ENCODE assay signal across 11 cellular contexts in genomic region chr21:15001773-15002647, GRCh38.
DNase-seq lines count a peak whose midpoint lies in the region; ATAC-seq and TF ChIP-seq lines count a peak whose summit lies in the region.
"Had no signal": no experiment of that assay in that cellular context is flagged by ENCODE, and none has a peak within 500 bp of the region (broad histone marks: within the 10 kb centered on the region; RNA-seq: fewer than 3 reads in every experiment).

No MANE protein-coding gene starts in this region.

- H4K20me1 ChIP-seq in OCI-LY7 (ENCODE audit: insufficient read depth, low read length), result no peaks in the 10 kb centered on the region

- TF ChIP-seq CTCF in A673 (conservative IDR thresholded peaks at IDR 0.05; ENCODE audit: low read depth, low read length) (no peak), OCI-LY7 (conservative IDR thresholded peaks at IDR 0.05; ENCODE audit: low read length) (no peak)

- H3K9me3 ChIP-seq in A673 (ENCODE audit: low read depth, low read length, poor library complexity, severe bottlenecking) (no peaks in the 10 kb centered on the region), OCI-LY7 (ENCODE audit: low read length) (no peaks in the 10 kb centered on the region)

- H3K9me2 ChIP-seq in OCI-LY7 (ENCODE audit: insufficient read depth, low read length), result no peaks in the 10 kb centered on the region

- CTCF ChIA-PET in A673 (lab: Charles Lee) (no interaction called here), OCI-LY7 (lab: Charles Lee; ENCODE audit: unreplicated experiment) (no interaction called here)

- no peak overlapping the region for H3K4me2 ChIP-seq in OCI-LY7 (ENCODE audit: low read length)
- H3K4me2 ChIP-seq: neural progenitor cell had no signal

- no peaks in the 10 kb centered on the region for H3K79me2 ChIP-seq in OCI-LY7 (ENCODE audit: insufficient read depth, low read depth, low read length)

- ATAC-seq in GM19023 (IDR thresholded peaks at IDR 0.05; ENCODE audit: unreplicated experiment), result peak; percentile 88
- peak; percentile 89 for ATAC-seq in HG02798 (IDR thresholded peaks at IDR 0.05; ENCODE audit: poor library complexity, unreplicated experiment)
- ATAC-seq in HG02840 (IDR thresholded peaks at IDR 0.05; ENCODE audit: low FRiP score, unreplicated experiment), result no peak

- POLR2A ChIA-PET in A673 (lab: Charles Lee; ENCODE audit: low non-redundant PET) (no interaction called here), OCI-LY7 (lab: Charles Lee) (interaction anchor here (0.7 to 1.1 kb wide), 2 partner anchors 11 to 23 kb away, joined by 3 read pairs; no protein-coding TSS in a partner anchor)

- H3K4me1 ChIP-seq in A673 (ENCODE audit: insufficient read depth, low read length, poor library complexity, severe bottlenecking), result no peaks in the 10 kb centered on the region
- H3K4me1 ChIP-seq in OCI-LY7 (ENCODE audit: insufficient read depth, low read length, poor library complexity, severe bottlenecking), result no peaks in the 10 kb centered on the region

- intact Hi-C loops in A673 (cut with micrococcal nuclease; ENCODE audit: unreplicated experiment) (no loop called here), OCI-LY7 (cut with micrococcal nuclease; ENCODE audit: unreplicated experiment) (no loop called here)

- no peaks in the 10 kb centered on the region for H3K36me3 ChIP-seq in A673 (ENCODE audit: insufficient read depth, low read length, poor library complexity, severe bottlenecking)
- no peaks in the 10 kb centered on the region for H3K36me3 ChIP-seq in OCI-LY7 (ENCODE audit: insufficient read depth, low read length)
- H3K36me3 ChIP-seq: neural progenitor cell had no signal

- H2AFZ ChIP-seq in OCI-LY7 (ENCODE audit: low read length), result no peak overlapping the region
- H2AFZ ChIP-seq: neural progenitor cell had no signal

- H3K27ac ChIP-seq in A673 (ENCODE audit: low read depth, low read length, poor library complexity, severe bottlenecking) (no peak overlapping the region), OCI-LY7 (ENCODE audit: low read depth, low read length, poor library complexity, severe bottlenecking) (no peak overlapping the region)
- H3K27ac ChIP-seq: neural progenitor cell had no signal

- DNase-seq in NCI-H1930 (lab: John Stamatoyannopoulos, UW) (peak; percentile 26 to 27), retina (peak; percentile 48), AML-193 (lab: John Stamatoyannopoulos, UW) (no peak), A673 (ENCODE audit: low spot score) (no peak), OCI-LY7 (ENCODE audit: low spot score) (no peak)
- DNase-seq: activated naive CD4-positive, alpha-beta T cell; MM.1S had no signal

- no peaks in the 10 kb centered on the region for H3K27me3 ChIP-seq in A673 (replicated peaks; ENCODE audit: insufficient read depth, low read depth, low read length, poor library complexity)

- no TSS peak for BruUV-seq in A673 (replicated peaks; lab: Mats Ljungman, UMichigan)
- no TSS peak for BruUV-seq in OCI-LY7 (replicated peaks; lab: Mats Ljungman, UMichigan)

- H3K4me3 ChIP-seq in A673 (ENCODE audit: low read depth, low read length, poor library complexity, severe bottlenecking) (no peak overlapping the region), OCI-LY7 (ENCODE audit: low read depth, low read length, poor library complexity, severe bottlenecking) (no peak overlapping the region)
- H3K4me3 ChIP-seq: neural progenitor cell had no signal

Comparison
In these comparisons a context has a peak if more than half of its experiments do, and no peak if none do; other contexts are left out.
1. DNase-seq: peak in NCI-H1930 (2 of 2) and retina (single experiment); none in AML-193 (0 of 2), A673 (single experiment) and OCI-LY7 (single experiment).